In genomic region chr3:187011915-187012314, GRCh38 we compare ENCODE assay signal across 8 cellular contexts.
DNase-seq lines count a peak whose midpoint lies in the region; ATAC-seq and TF ChIP-seq lines count a peak whose summit lies in the region.

No MANE protein-coding gene starts in this region.

- H3K27ac ChIP-seq in substantia nigra (ENCODE audit: low read depth, low read length, poor library complexity, severe bottlenecking), result peak overlapping the region; percentile 58

- H3K4me3 Mint-ChIP-seq in activated T-cell treated with anti-CD3 and anti-CD28 coated beads, Interleukin-2, amount 50 U/mL, for 4 hours, result peak overlapping the region; percentile 69

- H3K36me3 Mint-ChIP-seq in activated T-cell treated with anti-CD3 and anti-CD28 coated beads, Interleukin-2, amount 50 U/mL, for 4 hours (ENCODE audit: insufficient read depth), result peaks cover 23% of the 10 kb centered on the region
- peaks cover 14 to 31% of the 10 kb centered on the region in 2 donors for H3K36me3 Mint-ChIP-seq in activated naive CD4-positive, alpha-beta T cell treated with anti-CD3 and anti-CD28 coated beads, Interleukin-2, amount 50 U/mL, for 72 hours

- peaks cover 11% of the 10 kb centered on the region for H3K9me3 Mint-ChIP-seq in activated T-cell treated with anti-CD3 and anti-CD28 coated beads, Interleukin-2, amount 50 U/mL, for 4 hours
- peaks cover 7 to 9% of the 10 kb centered on the region in 2 donors for H3K9me3 Mint-ChIP-seq in activated naive CD4-positive, alpha-beta T cell treated with anti-CD3 and anti-CD28 coated beads, Interleukin-2, amount 50 U/mL, for 72 hours

- peaks cover 68% of the 10 kb centered on the region for H3K4me1 Mint-ChIP-seq in activated T-cell treated with anti-CD3 and anti-CD28 coated beads, Interleukin-2, amount 50 U/mL, for 4 hours (ENCODE audit: low read depth)

- DNase-seq in activated T-cell treated with anti-CD3 and anti-CD28 coated beads, Interleukin-2, amount 50 U/mL, for 4 hours, result no peak
- DNase-seq in activated T-cell treated with anti-CD3 and anti-CD28 coated beads, Interleukin-2, amount 50 U/mL, for 1 hour, result no peak
- no peak for DNase-seq in activated naive CD4-positive, alpha-beta T cell treated with anti-CD3 and anti-CD28 coated beads, Interleukin-2, amount 50 U/mL, for 72 hours (ENCODE audit: low spot score in 2 of 2)
- peak in 11 of 49 donors; percentile 10 to 53 (median 29) for DNase-seq in substantia nigra (lab: John Stamatoyannopoulos, UW)
- no peak for DNase-seq in foreskin fibroblast

- no peak for TF ChIP-seq CTCF in foreskin fibroblast (IDR thresholded peaks at IDR 0.05; ENCODE audit: low read depth, low read length)

- no peak for ATAC-seq in activated T-cell treated with anti-CD3 and anti-CD28 coated beads, Interleukin-2, amount 50 U/mL, for 4 hours
- ATAC-seq in HG03196 (IDR thresholded peaks at IDR 0.05; ENCODE audit: unreplicated experiment) (peak; percentile 34), HG02970 (IDR thresholded peaks at IDR 0.05; ENCODE audit: low FRiP score, unreplicated experiment) (no peak), GM18868 (IDR thresholded peaks at IDR 0.05; ENCODE audit: unreplicated experiment) (no peak)
- peak in 1 of 2 donors; percentile 7 for ATAC-seq in activated naive CD4-positive, alpha-beta T cell treated with anti-CD3 and anti-CD28 coated beads, Interleukin-2, amount 50 U/mL, for 72 hours

- H3K27ac Mint-ChIP-seq in activated naive CD4-positive, alpha-beta T cell treated with anti-CD3 and anti-CD28 coated beads, Interleukin-2, amount 50 U/mL, for 72 hours, result peak overlapping the region; percentile 61 to 91

- H3K4me3 ChIP-seq in foreskin fibroblast (ENCODE audit: low read depth in 1 of 2, low read length in 2 of 2), result no peak overlapping the region

- no peaks in the 10 kb centered on the region for H3K27me3 Mint-ChIP-seq in activated T-cell treated with anti-CD3 and anti-CD28 coated beads, Interleukin-2, amount 50 U/mL, for 4 hours (ENCODE audit: low read depth)
